Comparison of ENCODE assay signal across 8 cellular contexts in the genomic region with DNA sequence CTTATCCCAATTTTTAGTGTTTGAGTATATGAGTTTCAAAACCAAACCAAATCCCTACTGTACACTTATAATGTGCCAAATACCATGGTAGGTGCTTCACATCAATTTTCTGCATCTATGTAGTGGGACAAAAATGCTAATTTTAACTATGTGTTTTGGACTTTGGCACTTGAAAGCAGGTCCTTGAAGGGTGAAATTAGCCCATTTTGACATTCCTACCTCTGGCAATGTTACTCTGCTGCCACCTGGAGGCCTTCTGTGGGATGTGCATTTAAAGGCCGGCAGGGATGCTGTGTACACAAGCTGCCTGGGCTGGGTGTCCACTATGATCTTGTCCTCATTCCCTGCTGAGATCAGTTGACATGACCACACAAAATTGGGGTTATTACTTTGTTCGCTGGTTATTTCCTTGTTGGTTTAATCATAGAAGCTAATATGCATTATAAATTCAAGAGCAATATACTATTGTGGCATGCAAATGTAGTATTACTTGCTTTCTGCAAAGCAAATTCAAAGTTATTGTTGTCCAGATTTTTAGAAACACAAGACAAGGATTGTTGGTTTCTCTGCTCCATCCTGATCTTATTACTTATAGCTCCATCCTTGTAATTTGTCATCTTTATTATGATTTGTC.
A peak's percentile ranks its signal among the peaks of the same experiment; 100 is the strongest.
DNase-seq lines count a peak whose midpoint lies in the region; ATAC-seq and TF ChIP-seq lines count a peak whose summit lies in the region.

No MANE protein-coding gene starts in this region.

- H3K27me3 ChIP-seq in dorsolateral prefrontal cortex: peaks cover 0 to 7% (median 0%) of the 10 kb centered on the region in 45 donors

- DNase-seq in ELR (ENCODE audit: low read depth): peak; percentile 79
- DNase-seq in NCI-H446 (lab: John Stamatoyannopoulos, UW): peak; percentile 39 to 70
- DNase-seq in activated CD4-positive, alpha-beta T cell treated with anti-CD3 and anti-CD28 coated beads, Interleukin-2, amount 50 U/mL, for 24 hours (ENCODE audit: low read depth in 1 of 2, low spot score in 1 of 2): peak; percentile 46 to 54
- DNase-seq in dorsolateral prefrontal cortex: peak; percentile 59 to 87 (median 75)
- peak; percentile 84 for DNase-seq in medulla oblongata (ENCODE audit: extremely low spot score)
- peak; percentile 30 to 37 for DNase-seq in stimulated activated CD8-positive, alpha-beta memory T cell treated with anti-CD3 and anti-CD28 coated beads, Interleukin-15, amount 100 ng/mL, for 48 hours (ENCODE audit: low read depth in 2 of 2)

- peak; percentile 65 for ATAC-seq in HG02642 (IDR thresholded peaks at IDR 0.05; ENCODE audit: poor library complexity, unreplicated experiment)
- no peak for ATAC-seq in HG03442 (IDR thresholded peaks at IDR 0.05; ENCODE audit: unreplicated experiment)

- H3K27ac ChIP-seq in dorsolateral prefrontal cortex: no peak overlapping the region

- H3K4me3 ChIP-seq in dorsolateral prefrontal cortex: no peak overlapping the region

- intact Hi-C loops in dorsolateral prefrontal cortex (cut with DNase I): loop anchor here (1.0 to 10.0 kb wide), 4 partner anchors 138 to 278 kb away; no protein-coding TSS in a partner anchor

- peak; percentile 88 to 99 (median 97) for TF ChIP-seq CTCF in dorsolateral prefrontal cortex (IDR thresholded peaks at IDR 0.05 in 54 of 56, conservative IDR thresholded peaks at IDR 0.05 in 2 of 56; ENCODE audit: low read depth in 1 of 56, partially characterized antibody in 56 of 56)

Comparison
In these comparisons a context has a peak if more than half of its experiments do, and no peak if none do; other contexts are left out.
1. DNase-seq: peak in every context shown above with its lines; median percentile 84 in medulla oblongata; 79 in ELR; 75 in dorsolateral prefrontal cortex; 54 in NCI-H446; 50 in activated CD4-positive, alpha-beta T cell treated with anti-CD3 and anti-CD28 coated beads, Interleukin-2, amount 50 U/mL, for 24 hours; 34 in stimulated activated CD8-positive, alpha-beta memory T cell treated with anti-CD3 and anti-CD28 coated beads, Interleukin-15, amount 100 ng/mL, for 48 hours.